ENCODE assay signal across 28 cellular contexts in genomic region chr2:234669001-234669400, GRCh38.
"Had no signal": no experiment of that assay in that cellular context is flagged by ENCODE, and none has a peak within 500 bp of the region (broad histone marks: within the 10 kb centered on the region; RNA-seq: fewer than 3 reads in every experiment).

No MANE protein-coding gene starts in this region.

- DNase-seq: cerebellar nuclear complex; cortex of kidney; effector CD8-positive, alpha-beta T cell; erythroblast; esophagus squamous epithelium; foreskin melanocyte; glutamatergic neuron; heart right ventricle; hippocampal formation; left colon; left ventricle myocardium superior; lower lobe of right lung; midbrain; naive thymus-derived CD8-positive, alpha-beta T cell; nephron progenitor cell; nucleus accumbens; ovary; posterior cingulate gyrus; psoas muscle; right cardiac atrium; spleen; stimulated activated CD4-positive, alpha-beta T cell treated with anti-CD3 and anti-CD28 coated beads, Interleukin-2, amount 100 ng/mL, for 48 hours; stimulated activated naive B cell treated with anti-CD40 and anti-IgM and Interleukin-4, amounts not matched to agents 10 μg/mL and 1 μg/mL and 100 μg/mL, for 72 hours; transverse colon; upper lobe of right lung; uterus had no signal

- H3K27ac ChIP-seq: esophagus squamous epithelium, lower lobe of right lung, ovary, psoas muscle, spleen, thoracic aorta, transverse colon, upper lobe of right lung, uterus had no signal

- ATAC-seq: left colon; left ventricle myocardium superior; lower lobe of right lung; naive thymus-derived CD8-positive, alpha-beta T cell; psoas muscle; right cardiac atrium; stimulated activated naive B cell treated with anti-CD40 and anti-IgM and Interleukin-4, amounts not matched to agents 10 μg/mL and 1 μg/mL and 100 μg/mL, for 72 hours; upper lobe of right lung had no signal

- H3K27me3 ChIP-seq: heart right ventricle, ovary, spleen, transverse colon, upper lobe of right lung, uterus had no signal

- H3K4me1 ChIP-seq: esophagus squamous epithelium, lower lobe of right lung, psoas muscle, spleen, transverse colon, upper lobe of right lung, uterus had no signal

- H3K4me3 ChIP-seq: esophagus squamous epithelium, lower lobe of right lung, ovary, psoas muscle, skin epidermis, spleen, thoracic aorta, transverse colon, upper lobe of right lung, uterus had no signal

- H3K36me3 ChIP-seq: esophagus squamous epithelium, heart right ventricle, lower lobe of right lung, ovary, spleen, thoracic aorta, transverse colon, upper lobe of right lung, uterus had no signal

- H3K9me3 ChIP-seq: esophagus squamous epithelium, lower lobe of right lung, ovary, psoas muscle, thoracic aorta, transverse colon, upper lobe of right lung, uterus had no signal
